Comparison of ENCODE assay signal across 1 cellular context in genomic region chr14:24083462-24083861, GRCh38.
TF ChIP-seq lines count a peak whose summit lies in the region.

No MANE protein-coding gene starts in this region.

TF ChIP-seq in HepG2, 621 proteins besides CTCF, POLR2A, EP300 and RAD21:
- TF ChIP-seq BCL6 (CRISPR knock-in tag; IDR thresholded peaks at IDR 0.05) (0 out of 2 replicates have a peak, but pooled peaks have one; percentile 35), ZNF383 (CRISPR knock-in tag; IDR thresholded peaks at IDR 0.05; ENCODE audit: borderline replicate concordance) (no peak), ELF3 (CRISPR knock-in tag; IDR thresholded peaks at IDR 0.05) (no peak), ZNF235 (CRISPR knock-in tag; IDR thresholded peaks at IDR 0.05; ENCODE audit: borderline replicate concordance) (no peak), RARA (CRISPR knock-in tag; IDR thresholded peaks at IDR 0.05) (0 out of 2 replicates have a peak, but pooled peaks have one; percentile 36), TIGD3 (CRISPR knock-in tag; IDR thresholded peaks at IDR 0.05; ENCODE audit: borderline replicate concordance) (no peak)
